Comparison of ENCODE assay signal across 8 cellular contexts in the genomic region with DNA sequence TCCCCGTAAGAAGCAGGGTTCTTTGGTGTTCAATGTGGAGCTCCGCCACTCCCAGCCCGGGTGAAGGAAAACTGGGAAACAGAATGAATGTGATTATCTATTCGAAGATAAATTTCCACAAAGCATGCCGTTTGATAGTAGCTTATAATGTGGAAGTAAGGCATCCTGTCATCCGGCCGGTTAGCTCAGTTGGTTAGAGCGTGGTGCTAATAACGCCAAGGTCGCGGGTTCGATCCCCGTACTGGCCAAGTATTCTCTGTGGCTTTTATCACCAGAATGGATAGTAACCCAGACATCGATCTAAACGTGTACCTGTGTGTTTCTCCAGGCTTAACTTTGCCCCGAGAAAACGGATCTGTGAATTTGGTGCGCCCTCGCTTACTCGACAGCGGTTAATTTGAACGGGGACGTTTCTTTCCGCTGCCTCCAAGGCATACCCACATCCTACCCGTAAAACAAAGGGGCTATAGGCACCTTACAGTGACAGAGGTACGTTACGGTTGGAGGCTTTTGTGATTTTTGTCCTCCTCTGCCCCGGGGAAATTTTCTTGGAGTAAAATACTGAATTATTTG.
DNase-seq lines count a peak whose midpoint lies in the region; ATAC-seq lines count a peak whose summit lies in the region.

No MANE protein-coding gene starts in this region.

- H3K27ac Mint-ChIP-seq in memory B cell: peak overlapping the region; percentile 98

- DNase-seq in AG20443 (ENCODE audit: low spot score) (peak; percentile 66), NCI-H748 (lab: John Stamatoyannopoulos, UW; ENCODE audit: unreplicated experiment) (peak; percentile 98), ecto neural progenitor cell (ENCODE audit: low spot score) (peak; percentile 91), memory B cell (ENCODE audit: low spot score in 2 of 2) (peak; percentile 82 to 84)
- DNase-seq in activated CD4-positive, alpha-beta T cell treated with anti-CD3 and anti-CD28 coated beads, Interleukin-2, amount 50 U/mL, for 1 hour: peak; percentile 83
- peak; percentile 81 for DNase-seq in stimulated activated CD8-positive, alpha-beta memory T cell treated with anti-CD3 and anti-CD28 coated beads, Interleukin-12 subunit alpha, Interleukin-12 subunit beta, amount 100 ng/mL, for 1 hour (ENCODE audit: low read depth)

- H3K9me3 Mint-ChIP-seq in memory B cell: no peaks in the 10 kb centered on the region

- H3K4me1 Mint-ChIP-seq in memory B cell: peaks cover 11% of the 10 kb centered on the region

- H3K4me3 Mint-ChIP-seq in memory B cell: peak overlapping the region; percentile 83

- H3K36me3 Mint-ChIP-seq in memory B cell: no peaks in the 10 kb centered on the region

- H3K27me3 Mint-ChIP-seq in memory B cell: no peaks in the 10 kb centered on the region

- ATAC-seq in GM19351 (IDR thresholded peaks at IDR 0.05; ENCODE audit: unreplicated experiment): peak; percentile 66
- peak; percentile 41 for ATAC-seq in HG03558 (IDR thresholded peaks at IDR 0.05; ENCODE audit: extremely low read depth, unreplicated experiment)
- ATAC-seq in memory B cell (ENCODE audit: low read depth): peak; percentile 81

Comparison
In these comparisons a context has a peak if more than half of its experiments do, and no peak if none do; other contexts are left out.
1. Peak in every context shown above with its lines: DNase-seq and ATAC-seq.